In the genomic region with DNA sequence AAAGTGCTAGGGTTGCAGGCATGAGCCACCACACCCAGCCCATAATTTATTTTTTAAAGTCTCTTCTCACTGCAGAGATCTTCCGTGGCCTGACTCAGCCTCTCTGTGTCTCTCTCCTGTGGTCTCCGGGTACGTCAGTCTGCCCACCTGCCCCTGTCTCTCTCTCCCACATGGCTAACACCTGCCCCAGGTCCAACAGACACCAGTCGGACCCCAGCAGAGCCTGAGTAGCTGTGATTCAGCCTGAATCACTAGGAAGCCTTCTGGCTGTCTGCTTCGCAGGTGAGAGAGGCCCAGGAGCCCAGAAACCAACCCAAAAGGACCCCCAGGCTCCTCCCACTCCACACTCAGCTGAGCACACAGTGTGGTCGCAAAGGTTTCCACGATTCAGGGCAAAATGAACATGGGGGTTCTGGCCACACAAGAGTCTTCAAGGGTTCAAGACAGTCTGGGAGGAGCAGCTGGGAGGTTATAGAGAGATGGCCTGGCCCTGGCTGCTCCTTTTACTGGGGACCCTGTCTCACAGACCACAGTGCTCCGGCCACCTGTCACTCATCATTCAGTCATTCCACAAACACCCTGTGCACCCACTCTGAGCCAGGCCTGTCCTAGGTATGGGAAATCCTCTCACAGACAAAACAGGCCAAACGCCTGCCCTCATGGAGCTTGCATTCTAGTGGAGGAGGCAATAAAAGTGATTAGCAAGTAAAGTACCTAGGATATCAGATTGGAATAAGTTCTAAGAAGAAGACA, we compare ENCODE assay signal across 2 cellular contexts.
TF ChIP-seq lines count a peak whose summit lies in the region.

No MANE protein-coding gene starts in this region.

TF ChIP-seq in K562, 482 proteins besides CTCF, POLR2A, EP300 and RAD21:
- TF ChIP-seq EWSR1 (IDR thresholded peaks at IDR 0.05; ENCODE audit: borderline replicate concordance, low read depth, partially characterized antibody) (no peak), MTA2 (IDR thresholded peaks at IDR 0.05; ENCODE audit: low read depth) (no peak), ZNF41 (CRISPR knock-in tag; conservative IDR thresholded peaks at IDR 0.05) (no peak), MYC (IDR thresholded peaks at IDR 0.05; ENCODE audit: low read depth, low read length) (no peak), MYC (CRISPR knock-in tag; IDR thresholded peaks at IDR 0.05; ENCODE audit: borderline replicate concordance, low read depth) (no peak), ZNF316 (IDR thresholded peaks at IDR 0.05) (peak; percentile 35), FOS (IDR thresholded peaks at IDR 0.05; ENCODE audit: extremely low read depth, insufficient read length) (no peak)

TF ChIP-seq in WTC11, 78 proteins besides CTCF, POLR2A, EP300 and RAD21:
- TF ChIP-seq ZNF396 (CRISPR knock-in tag; IDR thresholded peaks at IDR 0.05; ENCODE audit: borderline replicate concordance) (no peak), PRDM15 (CRISPR knock-in tag; IDR thresholded peaks at IDR 0.05) (no peak), FOXP4 (CRISPR knock-in tag; IDR thresholded peaks at IDR 0.05) (no peak), TEAD4 (CRISPR knock-in tag; IDR thresholded peaks at IDR 0.05) (no peak), SP1 (CRISPR knock-in tag; conservative IDR thresholded peaks at IDR 0.05) (no peak)
